Comparison of ENCODE assay signal across 10 cellular contexts in genomic region chr2:223537669-223538601, GRCh38.
DNase-seq lines count a peak whose midpoint lies in the region; ATAC-seq, FAIRE-seq and TF ChIP-seq lines count a peak whose summit lies in the region.
"Had no signal": no experiment of that assay in that cellular context is flagged by ENCODE, and none has a peak within 500 bp of the region (broad histone marks: within the 10 kb centered on the region; RNA-seq: fewer than 3 reads in every experiment).

No MANE protein-coding gene starts in this region.

- 0 out of 2 replicates have a peak overlapping the region, but pooled peaks have one; percentile 17 for H3K4ac ChIP-seq in IMR-90 (ENCODE audit: low read depth, low read length)
- H3K4ac ChIP-seq in H1 (replicated peaks; ENCODE audit: insufficient read length, low read depth, low read length), result no peak overlapping the region

- peak overlapping the region; percentile 56; the same call in 1 of the 3 replicates for H2BK15ac ChIP-seq in IMR-90 (ENCODE audit: low read depth, low read length)
- no peak overlapping the region for H2BK15ac ChIP-seq in H1 (ENCODE audit: low read length)

- H2BK120ac ChIP-seq in IMR-90 (ENCODE audit: low read depth, low read length) (peak overlapping the region; percentile 70; the same call in 1 of the 2 replicates), H1 (replicated peaks; ENCODE audit: low read depth, low read length) (no peak overlapping the region)

- no peaks in the 10 kb centered on the region for H3K27me3 ChIP-seq in IMR-90 (ENCODE audit: control insufficient read depth, insufficient read depth, low read length)
- H3K27me3 ChIP-seq in H1 (replicated peaks in 1 of 4; ENCODE audit: control insufficient read depth in 3 of 4, extremely low read depth in 1 of 4, insufficient read depth in 3 of 4, low read length in 3 of 4), result no peaks in the 10 kb centered on the region; a peak in 1 of 7 replicates

- H3K56ac ChIP-seq in IMR-90 (ENCODE audit: extremely low read depth, insufficient read depth, low read length), result no peak overlapping the region
- no peak overlapping the region for H3K56ac ChIP-seq in H1 (replicated peaks; ENCODE audit: insufficient read length, low read depth, low read length)

- no peak for TF ChIP-seq CTCF in IMR-90 (conservative IDR thresholded peaks at IDR 0.05; ENCODE audit: low read depth, low read length)
- TF ChIP-seq CTCF in H1 (IDR thresholded peaks at IDR 0.05; ENCODE audit: control extremely low read depth in 1 of 3, insufficient read depth in 1 of 3, low read depth in 1 of 3, low read length in 3 of 3), result no peak
- TF ChIP-seq CTCF in osteocyte (IDR thresholded peaks at IDR 0.05), result no peak

- FAIRE-seq in H1 (lab: Jason Lieb, UNC), result no peak

- no peaks in the 10 kb centered on the region for H3K36me3 Mint-ChIP-seq in osteocyte (ENCODE audit: unreplicated experiment)
- no peaks in the 10 kb centered on the region for H3K36me3 Mint-ChIP-seq in T-helper 2 cell treated with Interferon-gamma antibody and Interleukin-4, amounts not matched to agents 5 μg/mL and 100 μg/mL, for 36 hours (ENCODE audit: low read depth)

- H3K79me2 ChIP-seq in H1 (ENCODE audit: control insufficient read depth in 1 of 2, insufficient read depth in 2 of 2, low read length in 2 of 2), result no peaks in the 10 kb centered on the region

- peak overlapping the region; percentile 17 for H4K5ac ChIP-seq in IMR-90 (ENCODE audit: low read depth, low read length)
- H4K5ac ChIP-seq in H1 (ENCODE audit: insufficient read length, low read depth, low read length), result no peak overlapping the region

- H3K9me1 ChIP-seq in IMR-90 (ENCODE audit: insufficient read depth, low read length), result no peaks in the 10 kb centered on the region; the same call in 1 of the 2 replicates

- dilution Hi-C loops in IMR-90 (cut with HindIII; ENCODE audit: low sequenced_read_pairs, unreplicated experiment), result no loop called here

- H3K23ac ChIP-seq in IMR-90 (ENCODE audit: low read depth, low read length) (no peak overlapping the region), H1 (ENCODE audit: insufficient read length) (no peak overlapping the region)

- H3K4me1 ChIP-seq in IMR-90 (ENCODE audit: control insufficient read depth, insufficient read depth, low read length) (peaks cover 8% of the 10 kb centered on the region), H1 (replicated peaks in 1 of 4; ENCODE audit: control insufficient read depth in 3 of 4, insufficient read depth in 4 of 4, low read length in 3 of 4) (peaks cover 0 to 11% (median 4%) of the 10 kb centered on the region in 4 experiments; a peak in 3 of 7 replicates)

- H2AK5ac ChIP-seq in IMR-90 (ENCODE audit: low read depth, low read length), result peak overlapping the region; percentile 73; the same call in 1 of the 2 replicates
- no peak overlapping the region for H2AK5ac ChIP-seq in H1 (ENCODE audit: low read depth, low read length)

- no peak for TF ChIP-seq POLR2A in IMR-90 (IDR thresholded peaks at IDR 0.05; ENCODE audit: low read depth, low read length)
- TF ChIP-seq POLR2A in H1 (IDR thresholded peaks at IDR 0.05; ENCODE audit: control extremely low read depth in 1 of 2, low read depth in 2 of 2, low read length in 2 of 2), result no peak

- H3K27ac ChIP-seq in IMR-90 (ENCODE audit: insufficient read depth, low read length) (no peak overlapping the region), H1 (ENCODE audit: low read depth, low read length) (no peak overlapping the region)

- peak; percentile 43 for DNase-seq in IMR-90
- peak; percentile 82 for DNase-seq in NCI-H345 treated with DMSO at 0.1 percent for 48 hours (lab: John Stamatoyannopoulos, UW; ENCODE audit: unreplicated experiment)
- DNase-seq in H1 (ENCODE audit: low read depth in 1 of 2, low spot score in 2 of 2), result no peak
- DNase-seq in osteocyte (ENCODE audit: extremely low spot score, unreplicated experiment), result no peak
- DNase-seq in hepatic stellate cell (ENCODE audit: low spot score), result no peak
- DNase-seq in T-helper 2 cell treated with Interferon-gamma antibody and Interleukin-4, amounts not matched to agents 5 μg/mL and 100 μg/mL, for 36 hours (ENCODE audit: low spot score), result no peak
- DNase-seq: activated CD8-positive, alpha-beta memory T cell treated with anti-CD3 and anti-CD28 coated beads, Interleukin-2, amount 50 U/mL, for 4 hours; SIG-M5 had no signal

- no peak for TF ChIP-seq EP300 in H1 (IDR thresholded peaks at IDR 0.05; ENCODE audit: borderline replicate concordance in 1 of 2, low read depth in 2 of 2, low read length in 2 of 2)

- H3K4me3 ChIP-seq in IMR-90 (ENCODE audit: insufficient read depth, low read depth, low read length) (no peak overlapping the region), H1 (ENCODE audit: extremely low read depth in 1 of 4, insufficient read depth in 2 of 4, low read depth in 3 of 4, low read length in 4 of 4) (no peak overlapping the region; a peak in 1 of 8 replicates)

- no peaks in the 10 kb centered on the region for H3K27me3 Mint-ChIP-seq in osteocyte (ENCODE audit: unreplicated experiment)
- H3K27me3 Mint-ChIP-seq in T-helper 2 cell treated with Interferon-gamma antibody and Interleukin-4, amounts not matched to agents 5 μg/mL and 100 μg/mL, for 36 hours (ENCODE audit: low read depth), result no peaks in the 10 kb centered on the region

- peaks cover 46% of the 10 kb centered on the region for H3K4me1 Mint-ChIP-seq in osteocyte (ENCODE audit: unreplicated experiment)
- no peaks in the 10 kb centered on the region for H3K4me1 Mint-ChIP-seq in T-helper 2 cell treated with Interferon-gamma antibody and Interleukin-4, amounts not matched to agents 5 μg/mL and 100 μg/mL, for 36 hours (ENCODE audit: low read depth)

- POLR2A ChIA-PET in IMR-90 (lab: Charles Lee; ENCODE audit: unreplicated experiment), result no interaction called here
- POLR2A ChIA-PET in H1 (lab: Charles Lee; ENCODE audit: partially characterized antibody), result interaction anchor here (0.9 kb wide), 1 partner anchor 9 kb away, joined by 3 read pairs; no protein-coding TSS in a partner anchor

- H3K18ac ChIP-seq in IMR-90 (ENCODE audit: low read depth, low read length), result peak overlapping the region; percentile 57
- H3K18ac ChIP-seq in H1 (ENCODE audit: extremely low read depth, low read length), result no peak overlapping the region

- no CpG with 5 or more reads among the region's 5 CpGs for WGBS in IMR-90 (ENCODE audit: extremely low coverage in 2 of 2, insufficient read length in 1 of 2), 2 experiments
- WGBS in H1 (ENCODE audit: extremely low coverage in 1 of 2, insufficient coverage in 1 of 2, insufficient read length in 1 of 2, insufficient replicate concordance in 2 of 2, low coverage in 1 of 2, low lambda C conversion rate in 2 of 2, missing lambda C conversion rate in 1 of 2), 2 experiments, result 57% methylated on average over 5 of the region's 5 CpGs; no CpG with 5 or more reads in 1 of the 2 experiments

- H2AK9ac ChIP-seq in IMR-90 (replicated peaks; ENCODE audit: low read depth, low read length, poor library complexity), result no peak overlapping the region

- H4K20me1 ChIP-seq in IMR-90 (ENCODE audit: insufficient read depth, low read length), result no peaks in the 10 kb centered on the region
- H4K20me1 ChIP-seq in H1 (replicated peaks in 1 of 2; ENCODE audit: control insufficient read depth in 1 of 2, insufficient read depth in 2 of 2, low read length in 2 of 2), result no peaks in the 10 kb centered on the region

- peak overlapping the region; percentile 75 for H2BK20ac ChIP-seq in IMR-90 (ENCODE audit: low read depth, low read length)
- H2BK20ac ChIP-seq in H1 (ENCODE audit: low read length), result no peak overlapping the region

- CTCF ChIA-PET in IMR-90 (lab: Yijun Ruan, JAX), result interaction anchor here (0.6 kb wide), 1 partner anchor 137 kb away, joined by 5 read pairs; no protein-coding TSS in a partner anchor
- CTCF ChIA-PET in H1 (lab: Charles Lee; ENCODE audit: partially characterized antibody), result interaction anchor here (0.6 to 1.6 kb wide), 4 partner anchors 11 to 23 kb away, joined by 3 to 4 read pairs (median 3); no protein-coding TSS in a partner anchor

- H3K9ac ChIP-seq in IMR-90 (ENCODE audit: low read depth, low read length), result no peak overlapping the region
- no peak overlapping the region for H3K9ac ChIP-seq in H1 (replicated peaks in 1 of 4; ENCODE audit: extremely low read depth in 1 of 4, low read depth in 3 of 4, low read length in 3 of 4)

- no peak for TF ChIP-seq RAD21 in IMR-90 (IDR thresholded peaks at IDR 0.05; ENCODE audit: low read length)
- no peak for TF ChIP-seq RAD21 in H1 (IDR thresholded peaks at IDR 0.05 in 1 of 2, conservative IDR thresholded peaks at IDR 0.05 in 1 of 2; ENCODE audit: low read depth in 2 of 2, low read length in 2 of 2)

- no peaks in the 10 kb centered on the region for H3K23me2 ChIP-seq in H1 (ENCODE audit: low read depth, low read length)

- H3K9me3 ChIP-seq in IMR-90 (ENCODE audit: control insufficient read depth, insufficient read depth, low read length) (no peaks in the 10 kb centered on the region), H1 (ENCODE audit: insufficient read depth in 2 of 2, low read depth in 1 of 2, low read length in 1 of 2) (no peaks in the 10 kb centered on the region)

- H2AFZ ChIP-seq in IMR-90 (replicated peaks; ENCODE audit: low read length, poor library complexity), result no peak overlapping the region
- H2AFZ ChIP-seq in H1 (ENCODE audit: low read length), result peak overlapping the region; percentile 90

- no peaks in the 10 kb centered on the region for H3K79me1 ChIP-seq in IMR-90 (ENCODE audit: low read depth in 1 of 2, low read length in 2 of 2)
- no peaks in the 10 kb centered on the region for H3K79me1 ChIP-seq in H1 (ENCODE audit: low read depth, low read length)

- no peak overlapping the region for H3K4me3 Mint-ChIP-seq in osteocyte (ENCODE audit: unreplicated experiment)
- no peak overlapping the region for H3K4me3 Mint-ChIP-seq in T-helper 2 cell treated with Interferon-gamma antibody and Interleukin-4, amounts not matched to agents 5 μg/mL and 100 μg/mL, for 36 hours

- in situ Hi-C loops in IMR-90 (cut with MboI; ENCODE audit: low sequenced_read_pairs), result no loop called here

- ATAC-seq in IMR-90 (ENCODE audit: low read depth) (no peak; the same call in 1 of the 2 replicates), HG03460 (IDR thresholded peaks at IDR 0.05; ENCODE audit: unreplicated experiment) (no peak), HG03469 (IDR thresholded peaks at IDR 0.05; ENCODE audit: unreplicated experiment) (no peak)

- peaks cover 4% of the 10 kb centered on the region for H3K9me3 Mint-ChIP-seq in osteocyte (ENCODE audit: unreplicated experiment)
- H3K9me3 Mint-ChIP-seq in T-helper 2 cell treated with Interferon-gamma antibody and Interleukin-4, amounts not matched to agents 5 μg/mL and 100 μg/mL, for 36 hours, result no peaks in the 10 kb centered on the region

- peak overlapping the region; percentile 94 for H3K27ac Mint-ChIP-seq in osteocyte (ENCODE audit: unreplicated experiment)
- no peak overlapping the region for H3K27ac Mint-ChIP-seq in T-helper 2 cell treated with Interferon-gamma antibody and Interleukin-4, amounts not matched to agents 5 μg/mL and 100 μg/mL, for 36 hours

- H4K91ac ChIP-seq in IMR-90 (ENCODE audit: insufficient read depth, low read depth, low read length) (peak overlapping the region; percentile 15; the same call in 1 of the 2 replicates), H1 (replicated peaks; ENCODE audit: insufficient read length, low read length) (no peak overlapping the region)

- H3K36me3 ChIP-seq in IMR-90 (ENCODE audit: control insufficient read depth, insufficient read depth, low read length) (no peaks in the 10 kb centered on the region), H1 (ENCODE audit: control insufficient read depth in 2 of 4, insufficient read depth in 4 of 4, low read length in 3 of 4) (no peaks in the 10 kb centered on the region)

- H3K14ac ChIP-seq in IMR-90 (replicated peaks; ENCODE audit: low read depth, low read length) (0 out of 2 replicates have a peak overlapping the region, but pooled peaks have one; percentile 24), H1 (ENCODE audit: insufficient read length) (no peak overlapping the region)

- H4K8ac ChIP-seq in IMR-90 (ENCODE audit: low read depth in 2 of 2, low read length in 2 of 2) (no peak overlapping the region), H1 (ENCODE audit: extremely low read depth, insufficient read depth, low read length) (no peak overlapping the region)

- H2BK5ac ChIP-seq in IMR-90 (ENCODE audit: low read depth, low read length, poor library complexity, severe bottlenecking), result no peak overlapping the region
- H2BK5ac ChIP-seq in H1 (ENCODE audit: low read depth, low read length), result no peak overlapping the region; the same call in 1 of the 2 replicates

- BruUV-seq in IMR-90 (replicated peaks; lab: Mats Ljungman, UMichigan), result no TSS peak

- intact Hi-C loops in IMR-90 (cut with micrococcal nuclease), result no loop called here

- H3K4me2 ChIP-seq in IMR-90 (ENCODE audit: low read depth, low read length) (no peak overlapping the region), H1 (ENCODE audit: insufficient read depth in 1 of 2, low read depth in 2 of 2, low read length in 2 of 2) (0 out of 4 replicates have a peak overlapping the region, but pooled peaks of 1 of the 2 experiments have one; percentile 3)

- 0 out of 2 replicates have a peak overlapping the region, but pooled peaks have one; percentile 18 for H2BK12ac ChIP-seq in H1 (ENCODE audit: low read depth, low read length)

Comparison
In these comparisons a context has a peak if more than half of its experiments do, and no peak if none do; other contexts are left out.
1. DNase-seq: peak in IMR-90 (single experiment) and NCI-H345 treated with DMSO at 0.1 percent for 48 hours (single experiment); none in H1 (0 of 2), osteocyte (single experiment), hepatic stellate cell (single experiment) and T-helper 2 cell treated with Interferon-gamma antibody and Interleukin-4, amounts not matched to agents 5 μg/mL and 100 μg/mL, for 36 hours (single experiment).